25 cellular contexts compared by ENCODE assay signal in genomic region chr2:147808520-147808919, GRCh38. TPM values are rescaled to one million over a fixed set of nuclear protein-coding genes. Genes with fewer than 3 reads are reported as not detected.
DNase-seq lines count a peak whose midpoint lies in the region; ATAC-seq, FAIRE-seq and TF ChIP-seq lines count a peak whose summit lies in the region.
"Had no signal": no experiment of that assay in that cellular context is flagged by ENCODE, and none has a peak within 500 bp of the region (broad histone marks: within the 10 kb centered on the region; RNA-seq: fewer than 3 reads in every experiment).

No MANE protein-coding gene starts in this region.

- H3K27me3 ChIP-seq in HepG2 (ENCODE audit: control insufficient read depth in 1 of 2, insufficient read depth in 2 of 2, low read length in 2 of 2) (no peaks in the 10 kb centered on the region), right lobe of liver (no peaks in the 10 kb centered on the region), K562 (ENCODE audit: control insufficient read depth in 2 of 2, insufficient read depth in 2 of 2, low read length in 2 of 2) (no peaks in the 10 kb centered on the region)
- H3K27me3 ChIP-seq: BLaER1 had no signal

- H3K27ac ChIP-seq in HepG2 (ENCODE audit: extremely low read length, insufficient read depth, low read length) = no peak overlapping the region
- H3K27ac ChIP-seq in right lobe of liver = no peak overlapping the region
- no peak overlapping the region for H3K27ac ChIP-seq in K562 (ENCODE audit: extremely low read depth, low read depth, low read length)
- H3K27ac ChIP-seq: 22Rv1, BLaER1 had no signal

- TF ChIP-seq POLR2A in HepG2 (IDR thresholded peaks at IDR 0.05; ENCODE audit: insufficient read depth in 1 of 2, low read depth in 2 of 2, low read length in 2 of 2) (no peak), right lobe of liver (IDR thresholded peaks at IDR 0.05) (no peak), K562 (conservative IDR thresholded peaks at IDR 0.05) (no peak)

- TF ChIP-seq EP300 in HepG2 (IDR thresholded peaks at IDR 0.05; ENCODE audit: low read depth in 2 of 2, low read length in 2 of 2) = no peak
- no peak for TF ChIP-seq EP300 in HepG2 (CRISPR knock-in tag; IDR thresholded peaks at IDR 0.05; ENCODE audit: borderline replicate concordance)
- TF ChIP-seq EP300 in K562 (IDR thresholded peaks at IDR 0.05; ENCODE audit: low read length) = no peak

- H3K4me1 Mint-ChIP-seq in nephron progenitor cell (peaks cover 6% of the 10 kb centered on the region), type B pancreatic cell (ENCODE audit: unreplicated experiment) (peaks cover 4% of the 10 kb centered on the region)
- H3K4me1 Mint-ChIP-seq: B cell, CD14-positive monocyte, GM23338 had no signal

- no peak overlapping the region for H2AFZ ChIP-seq in HepG2 (ENCODE audit: low read length)
- no peak overlapping the region for H2AFZ ChIP-seq in K562 (ENCODE audit: low read depth, low read length)
- H2AFZ ChIP-seq: GM23338 had no signal

- TF ChIP-seq RAD21 in HepG2 (CRISPR knock-in tag; IDR thresholded peaks at IDR 0.05) (no peak), K562 (CRISPR knock-in tag; conservative IDR thresholded peaks at IDR 0.05 in 1 of 2, IDR thresholded peaks at IDR 0.05 in 1 of 2) (no peak)

- H3K27me3 Mint-ChIP-seq in nephron progenitor cell (ENCODE audit: low read depth, poor library complexity) = no peaks in the 10 kb centered on the region
- H3K27me3 Mint-ChIP-seq in type B pancreatic cell = no peaks in the 10 kb centered on the region
- H3K27me3 Mint-ChIP-seq: CD4-positive, alpha-beta T cell had no signal

- ATAC-seq in HepG2 (peak; percentile 63), right lobe of liver (no peak), K562 (peak; percentile 65)
- ATAC-seq: GM23338, HCT116 had no signal

- H3K36me3 ChIP-seq in HepG2 (replicated peaks in 1 of 2; ENCODE audit: control insufficient read depth in 1 of 2, insufficient read depth in 2 of 2, low read length in 2 of 2) (no peaks in the 10 kb centered on the region), right lobe of liver (no peaks in the 10 kb centered on the region), K562 (ENCODE audit: control insufficient read depth, insufficient read depth, low read length) (no peaks in the 10 kb centered on the region)
- H3K36me3 ChIP-seq: BLaER1 had no signal

- no peaks in the 10 kb centered on the region for H3K9me3 Mint-ChIP-seq in nephron progenitor cell
- peaks cover 8% of the 10 kb centered on the region for H3K9me3 Mint-ChIP-seq in type B pancreatic cell
- H3K9me3 Mint-ChIP-seq: CD8-positive, alpha-beta memory T cell; GM23338; H9 had no signal

- BruUV-seq in HepG2 (replicated peaks; lab: Mats Ljungman, UMichigan) (no TSS peak), K562 (replicated peaks; lab: Mats Ljungman, UMichigan) (no TSS peak)

- H3K4me1 ChIP-seq in HepG2 (ENCODE audit: insufficient read depth, low read length) (peaks cover 20% of the 10 kb centered on the region), right lobe of liver (no peaks in the 10 kb centered on the region), K562 (replicated peaks in 1 of 2; ENCODE audit: control insufficient read depth in 2 of 2, insufficient read depth in 2 of 2, low read length in 2 of 2) (peaks cover 0 to 2% of the 10 kb centered on the region in 2 experiments; a peak in 1 of 5 replicates)
- H3K4me1 ChIP-seq: BLaER1 had no signal

- no peaks in the 10 kb centered on the region for H3K9me1 ChIP-seq in K562 (ENCODE audit: control insufficient read depth, insufficient read depth, low read length)

- no peaks in the 10 kb centered on the region for H3K79me2 ChIP-seq in HepG2 (ENCODE audit: insufficient read depth, low read length)
- H3K79me2 ChIP-seq in K562 (ENCODE audit: control insufficient read depth, insufficient read depth, low read length) = no peaks in the 10 kb centered on the region

- no peaks in the 10 kb centered on the region for H3K36me3 Mint-ChIP-seq in nephron progenitor cell (ENCODE audit: low read depth)
- no peaks in the 10 kb centered on the region for H3K36me3 Mint-ChIP-seq in type B pancreatic cell
- H3K36me3 Mint-ChIP-seq: CD14-positive monocyte; CD8-positive, alpha-beta memory T cell had no signal

- H3K27ac Mint-ChIP-seq in nephron progenitor cell = peak overlapping the region; percentile 47
- H3K27ac Mint-ChIP-seq in type B pancreatic cell = peak overlapping the region; percentile 85
- H3K27ac Mint-ChIP-seq: B cell; CD14-positive monocyte; CD4-positive, alpha-beta T cell; CD8-positive, alpha-beta memory T cell; GM23338; H9 had no signal

- H3K4me3 ChIP-seq in HepG2 (replicated peaks in 1 of 3; ENCODE audit: insufficient read depth in 1 of 3, low read depth in 2 of 3, low read length in 3 of 3) (no peak overlapping the region), right lobe of liver (no peak overlapping the region), K562 (no peak overlapping the region)
- H3K4me3 ChIP-seq: BLaER1, GM23338 had no signal

- in situ Hi-C loops in HepG2 (cut with HindIII; ENCODE audit: extremely low pct_ligation_motif_present, low pct_unique_long_range_greater_than_20kb) = no loop called here
- in situ Hi-C loops in K562 (cut with MboI) = no loop called here

- CTCF ChIA-PET in HepG2 (lab: Yijun Ruan, JAX; ENCODE audit: low intra/inter-chr PET ratio, low total read pairs) = no interaction called here
- CTCF ChIA-PET in K562 (lab: Yijun Ruan, JAX; ENCODE audit: low intra/inter-chr PET ratio) = no interaction called here

- 9% methylated on average over 4 of the region's 4 CpGs for WGBS in HepG2 (ENCODE audit: low lambda C conversion rate)
- 60% methylated on average over 4 of the region's 4 CpGs for WGBS in right lobe of liver (ENCODE audit: insufficient coverage, low coverage, low lambda C conversion rate, missing lambda C conversion rate)
- 1% methylated on average over 4 of the region's 4 CpGs for WGBS in K562 (ENCODE audit: insufficient coverage, low coverage, missing lambda C conversion rate)

- intact Hi-C loops in HepG2 (cut with micrococcal nuclease; ENCODE audit: unreplicated experiment) (loop anchor here (2.0 kb wide), 1 partner anchor 102 kb away; no protein-coding TSS in a partner anchor), right lobe of liver (cut with DNase I) (no loop called here), K562 (cut with micrococcal nuclease) (no loop called here)

- FAIRE-seq in HepG2 (lab: Jason Lieb, UNC) (no peak), K562 (lab: Jason Lieb, UNC) (no peak)
- FAIRE-seq: A204.1, D721Med, GM12891, GM18507 had no signal

- H4K20me1 ChIP-seq in HepG2 (ENCODE audit: insufficient read depth, low read length) = no peaks in the 10 kb centered on the region
- H4K20me1 ChIP-seq in K562 (replicated peaks; ENCODE audit: control insufficient read depth, insufficient read depth, low read length) = no peaks in the 10 kb centered on the region
- H4K20me1 ChIP-seq: BLaER1 had no signal

- DNase-seq in HepG2 (ENCODE audit: low spot score) (no peak), right lobe of liver (no peak), K562 (ENCODE audit: extremely low read depth in 1 of 4, low spot score in 3 of 4) (peak in 2 of 4 experiments; percentile 7 to 16), nephron progenitor cell (no peak), type B pancreatic cell (ENCODE audit: extremely low spot score, unreplicated experiment) (no peak), LoVo (ENCODE audit: low spot score) (no peak), HT-29 (ENCODE audit: low spot score) (no peak), HuH-7.5 (ENCODE audit: low spot score) (no peak)
- DNase-seq: CD4-positive, alpha-beta T cell; CD8-positive, alpha-beta memory T cell; DMS 273 treated with DMSO at 0.1 percent for 48 hours; DMS79; EL; GF-D8; H9 had no signal

- no peak overlapping the region for H3K9ac ChIP-seq in HepG2 (ENCODE audit: insufficient read depth, low read depth, low read length)
- no peak overlapping the region for H3K9ac ChIP-seq in K562 (ENCODE audit: insufficient read depth in 1 of 2, low read depth in 2 of 2, low read length in 2 of 2)
- H3K9ac ChIP-seq: BLaER1 had no signal

- POLR2A ChIA-PET in HepG2 (lab: Yijun Ruan, JAX) (no interaction called here), K562 (lab: Yijun Ruan, JAX) (no interaction called here)

- H3K4me3 Mint-ChIP-seq in nephron progenitor cell = no peak overlapping the region
- peak overlapping the region; percentile 42 for H3K4me3 Mint-ChIP-seq in type B pancreatic cell
- H3K4me3 Mint-ChIP-seq: B cell; CD14-positive monocyte; CD4-positive, alpha-beta T cell; CD8-positive, alpha-beta memory T cell; GM23338; H9 had no signal

- H3K4me2 ChIP-seq in HepG2 (ENCODE audit: low read depth, low read length) = no peak overlapping the region
- no peak overlapping the region for H3K4me2 ChIP-seq in K562 (ENCODE audit: insufficient read depth, low read length)
- H3K4me2 ChIP-seq: BLaER1, GM23338 had no signal

- H3K9me3 ChIP-seq in HepG2 (ENCODE audit: low read length) = no peaks in the 10 kb centered on the region
- no peaks in the 10 kb centered on the region for H3K9me3 ChIP-seq in right lobe of liver
- no peaks in the 10 kb centered on the region for H3K9me3 ChIP-seq in K562 (replicated peaks; ENCODE audit: control insufficient read depth, insufficient read depth, low read depth, low read length)
- H3K9me3 ChIP-seq: BLaER1 had no signal

- TF ChIP-seq CTCF in HepG2 (CRISPR knock-in tag; IDR thresholded peaks at IDR 0.05) = no peak
- TF ChIP-seq CTCF in right lobe of liver (IDR thresholded peaks at IDR 0.05) = no peak
- TF ChIP-seq CTCF in K562 (IDR thresholded peaks at IDR 0.05 in 2 of 3, conservative IDR thresholded peaks at IDR 0.05 in 1 of 3; ENCODE audit: insufficient read depth in 2 of 3, low read depth in 1 of 3, low read length in 3 of 3) = no peak
- TF ChIP-seq CTCF in nephron progenitor cell (IDR thresholded peaks at IDR 0.05) = no peak
- no peak for TF ChIP-seq CTCF in type B pancreatic cell (conservative IDR thresholded peaks at IDR 0.05)

RNA-seq across cellular contexts. Expression of gene ACVR2A, which starts 36.3 kb away (rescaled TPM):
- total RNA-seq in HepG2 (2016; rRNA removed; fragmentation: Illumina TruSeq; extraction: Trizol) = 9.7 and 18.0 TPM in 2 replicates
- total RNA-seq in HepG2 (2016; cell fraction: cytosol; rRNA removed; fragmentation: Illumina TruSeq; extraction: Trizol; ENCODE audit: low read depth) = 37.4 and 38.3 TPM in 2 replicates
- total RNA-seq in HepG2 (2016; cell fraction: insoluble cytoplasmic fraction; rRNA removed; fragmentation: Illumina TruSeq; extraction: Trizol) = 10.1 and 18.1 TPM in 2 replicates
- 18.0 and 18.6 TPM in 2 replicates for total RNA-seq in HepG2 (2016; cell fraction: membrane; rRNA removed; fragmentation: Illumina TruSeq; extraction: Trizol)
- 30.8 and 32.6 TPM in 2 replicates for total RNA-seq in HepG2 (2016; cell fraction: nucleus; rRNA removed; fragmentation: Illumina TruSeq; extraction: Trizol)
- 8.2 and 8.3 TPM in 2 replicates for polyA plus RNA-seq in HepG2 (2011; rRNA removed)
- polyA plus RNA-seq in HepG2 (2011; cell fraction: cytosol; rRNA removed) = 2.5 and 5.2 TPM in 2 replicates
- 8.0 and 11.9 TPM in 2 replicates for polyA plus RNA-seq in HepG2 (2011; cell fraction: nucleus; rRNA removed)
- polyA plus RNA-seq in HepG2 (2012) = 10.7 and 11.9 TPM in 2 replicates
- 0.49 and 0.54 TPM in 2 replicates for polyA plus RNA-seq in HepG2 (2016; cell fraction: cytosol; fragmentation: Illumina TruSeq; extraction: Trizol; ENCODE audit: low read depth)
- 4.7 and 5.0 TPM in 2 replicates for polyA plus RNA-seq in HepG2 (2016; cell fraction: insoluble cytoplasmic fraction; fragmentation: Illumina TruSeq; extraction: Trizol; ENCODE audit: low read depth)
- 1.3 and 1.4 TPM in 2 replicates for polyA plus RNA-seq in HepG2 (2016; cell fraction: membrane; fragmentation: Illumina TruSeq; extraction: Trizol; ENCODE audit: low read depth)
- 28.6 and 31.2 TPM in 2 replicates for polyA plus RNA-seq in HepG2 (2016; cell fraction: nucleus; fragmentation: Illumina TruSeq; extraction: Trizol; ENCODE audit: insufficient read depth, low read depth)
- polyA minus RNA-seq in HepG2 (2011; rRNA and poly(A)+ RNA removed; ENCODE audit: low replicate concordance) = 4.2 and 15.1 TPM in 2 replicates
- 17.1 and 25.4 TPM in 2 replicates for polyA minus RNA-seq in HepG2 (2011; cell fraction: cytosol; rRNA and poly(A)+ RNA removed)
- 67.9 and 68.8 TPM in 2 replicates for polyA minus RNA-seq in HepG2 (2011; cell fraction: nucleus; rRNA and poly(A)+ RNA removed)
- 1 to 10 TPM; 5.8 to 9.3 (median 6.5) TPM for total RNA-seq in right lobe of liver
- 2.5 and 7.3 TPM in 2 replicates for total RNA-seq in K562 (2011; cell fraction: chromatin; rRNA removed; ENCODE audit: low replicate concordance)
- 0.67 and 1.6 TPM in 2 replicates for total RNA-seq in K562 (2011; cell fraction: nucleolus; rRNA removed)
- 2.3 and 4.0 TPM in 2 replicates for total RNA-seq in K562 (2011; cell fraction: nucleoplasm; rRNA removed)
- total RNA-seq in K562 (2014; rRNA removed) = 1.2 and 2.0 TPM in 2 replicates
- total RNA-seq in K562 (2014; rRNA removed; fragmentation: Illumina TruSeq; extraction: Trizol) = 3.0 and 3.1 TPM in 2 replicates
- total RNA-seq in K562 (2015; rRNA removed; fragmentation: Illumina TruSeq; extraction: Trizol) = 2.8 and 3.9 TPM in 2 replicates
- 2.4 and 2.7 TPM in 2 replicates for total RNA-seq in K562 (2021)
- 0.84 and 1.2 TPM in 2 replicates for polyA plus RNA-seq in K562 (2011; rRNA removed)
- polyA plus RNA-seq in K562 (2011; cell fraction: cytosol; rRNA removed) = 0.22 and 0.50 TPM in 2 replicates
- 1.4 and 1.8 TPM in 2 replicates for polyA plus RNA-seq in K562 (2011; cell fraction: nucleus; rRNA removed)
- polyA plus RNA-seq in K562 (2012) = 1.4 and 4.8 TPM in 2 replicates
- polyA plus RNA-seq in K562 (2014; fragmentation: Illumina TruSeq; extraction: Trizol) = 1.1 and 1.8 TPM in 2 replicates
- polyA plus RNA-seq in K562 (2014; fragmentation: Nextera tagmentation; extraction: Ambion mirVana) = 1 to 10 TPM; 3.4 to 3.9 TPM
- 0.82 and 1.3 TPM in 2 replicates for polyA plus RNA-seq in K562 (2014; rRNA removed)
- polyA minus RNA-seq in K562 (2011; rRNA and poly(A)+ RNA removed) = 4.3 and 4.6 TPM in 2 replicates
- 1.5 and 4.3 TPM in 2 replicates for polyA minus RNA-seq in K562 (2011; cell fraction: cytosol; rRNA and poly(A)+ RNA removed)
- 1.8 and 3.2 TPM in 2 replicates for polyA minus RNA-seq in K562 (2011; cell fraction: nucleus; rRNA and poly(A)+ RNA removed)
- total RNA-seq in type B pancreatic cell (ENCODE audit: low replicate concordance) = 24.6 and 31.9 TPM in 2 replicates
- 2.8 and 3.0 TPM in 2 replicates for total RNA-seq in HT-29 (2014; rRNA removed; shearing (Covaris generic))

Comparison
In these comparisons a context has a peak if more than half of its experiments do, and no peak if none do; other contexts are left out.
1. ATAC-seq: peak in HepG2 (single experiment) and K562 (single experiment); none in right lobe of liver (0 of 4).